18 cellular contexts compared by ENCODE assay signal in the genomic region with DNA sequence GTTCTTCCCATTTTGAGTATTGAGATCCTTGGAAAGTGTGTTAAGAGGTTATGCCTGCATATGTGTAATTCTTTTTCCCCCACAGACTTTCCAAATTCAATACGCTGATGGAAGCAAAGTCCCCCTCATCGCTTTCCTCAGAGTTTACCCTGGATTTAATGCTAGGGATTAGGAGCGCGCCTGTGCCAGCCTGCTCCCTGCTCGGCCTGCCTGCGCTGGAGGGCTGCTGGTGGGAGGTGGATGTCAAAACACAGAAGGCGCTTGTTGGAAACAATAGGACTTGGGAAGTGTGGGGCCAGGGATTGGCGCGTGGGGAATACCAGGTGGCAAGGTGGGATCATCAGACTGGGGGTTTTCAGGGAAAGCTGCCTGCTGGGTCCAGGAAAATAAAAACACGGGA. TPM values are rescaled to one million over a fixed set of nuclear protein-coding genes. Genes with fewer than 3 reads are reported as not detected.
A peak's percentile ranks its signal among the peaks of the same experiment; 100 is the strongest.
DNase-seq lines count a peak whose midpoint lies in the region; ATAC-seq and TF ChIP-seq lines count a peak whose summit lies in the region.
"Had no signal": no experiment of that assay in that cellular context is flagged by ENCODE, and none has a peak within 500 bp of the region (broad histone marks: within the 10 kb centered on the region; RNA-seq: fewer than 3 reads in every experiment).

No MANE protein-coding gene starts in this region.

- TF ChIP-seq CTCF in neural progenitor cell (IDR thresholded peaks at IDR 0.05) (no peak), omental fat pad (IDR thresholded peaks at IDR 0.05) (no peak)

- H3K27ac ChIP-seq in SJCRH30 (no peak overlapping the region), neural progenitor cell (no peak overlapping the region)
- H3K27ac ChIP-seq: BLaER1, GM23248, HL-60 had no signal

- no peak for ATAC-seq in omental fat pad (ENCODE audit: low FRiP score)

- no peak overlapping the region for H3K4me3 Mint-ChIP-seq in neural progenitor cell
- H3K4me3 Mint-ChIP-seq: CD4-positive, alpha-beta memory T cell had no signal

- H3K27me3 Mint-ChIP-seq in neural progenitor cell (ENCODE audit: insufficient read depth, low read depth), result peaks cover 12% of the 10 kb centered on the region

- peaks cover 35% of the 10 kb centered on the region for H3K27me3 ChIP-seq in H7 (ENCODE audit: control insufficient read depth, insufficient read depth, low read length)
- H3K27me3 ChIP-seq in SJCRH30, result no peaks in the 10 kb centered on the region
- H3K27me3 ChIP-seq in neural progenitor cell, result peaks cover 87% of the 10 kb centered on the region
- H3K27me3 ChIP-seq: BLaER1 had no signal

- H2AFZ ChIP-seq in neural progenitor cell (replicated peaks), result no peak overlapping the region
- H2AFZ ChIP-seq: GM23248 had no signal

- peaks cover 3% of the 10 kb centered on the region for H3K36me3 Mint-ChIP-seq in neural progenitor cell
- H3K36me3 Mint-ChIP-seq: CD14-positive monocyte; CD4-positive, alpha-beta memory T cell had no signal

- H3K36me3 ChIP-seq in H7 (replicated peaks; ENCODE audit: control insufficient read depth, insufficient read depth, low read length) (no peaks in the 10 kb centered on the region), SJCRH30 (no peaks in the 10 kb centered on the region), neural progenitor cell (no peaks in the 10 kb centered on the region)
- H3K36me3 ChIP-seq: BLaER1 had no signal

- no peaks in the 10 kb centered on the region for H3K79me2 ChIP-seq in neural progenitor cell (ENCODE audit: low read depth)

- peaks cover 22% of the 10 kb centered on the region for H3K4me1 Mint-ChIP-seq in neural progenitor cell
- H3K4me1 Mint-ChIP-seq: CD14-positive monocyte had no signal

- H3K4me1 ChIP-seq in SJCRH30, result no peaks in the 10 kb centered on the region; the same call in 1 of the 2 replicates
- H3K4me1 ChIP-seq in neural progenitor cell, result peaks cover 37% of the 10 kb centered on the region
- H3K4me1 ChIP-seq: BLaER1 had no signal

- H3K9me3 ChIP-seq in SJCRH30 (replicated peaks), result no peaks in the 10 kb centered on the region
- H3K9me3 ChIP-seq in neural progenitor cell (ENCODE audit: low read depth), result no peaks in the 10 kb centered on the region

- H3K9me3 Mint-ChIP-seq in neural progenitor cell, result peaks cover 13% of the 10 kb centered on the region

- no peaks in the 10 kb centered on the region for H4K20me1 ChIP-seq in neural progenitor cell (ENCODE audit: low read depth)
- H4K20me1 ChIP-seq: BLaER1 had no signal

- H3K4me3 ChIP-seq in H7 (ENCODE audit: insufficient read depth, low read depth, low read length) (no peak overlapping the region), SJCRH30 (no peak overlapping the region), neural progenitor cell (no peak overlapping the region)
- H3K4me3 ChIP-seq: BLaER1, GM23248 had no signal

- peak overlapping the region; percentile 54 for H3K4me2 ChIP-seq in neural progenitor cell
- H3K4me2 ChIP-seq: BLaER1 had no signal

- H3F3A ChIP-seq in neural progenitor cell (ENCODE audit: low read depth), result peaks cover 30% of the 10 kb centered on the region

- DNase-seq in NCI-H2171 treated with DMSO at 0.1 percent for 48 hours (lab: John Stamatoyannopoulos, UW) (peak; percentile 6), NCI-H2171 (lab: John Stamatoyannopoulos, UW) (no peak), H7 (peak; percentile 70), SJCRH30 (peak; percentile 72 to 77), neural progenitor cell (ENCODE audit: low spot score) (peak; percentile 71), omental fat pad (ENCODE audit: low spot score) (no peak), COR-L47 (lab: John Stamatoyannopoulos, UW) (no peak)
- no peak for DNase-seq in activated CD4-positive, CD25-positive, alpha-beta regulatory T cell treated with anti-CD3 and anti-CD28 coated beads, Interleukin-2, amount 50 U/mL, for 72 hours
- DNase-seq: 8988T; Calu3; CD4-positive, alpha-beta memory T cell; DMS 273 treated with DMSO at 0.1 percent for 48 hours; DMS53; GM23248; HCEC 1CT had no signal

- H3K9ac ChIP-seq in neural progenitor cell, result no peak overlapping the region
- H3K9ac ChIP-seq: BLaER1, GM23248 had no signal

- H3K27ac Mint-ChIP-seq in neural progenitor cell, result no peak overlapping the region
- H3K27ac Mint-ChIP-seq: CD14-positive monocyte; CD4-positive, alpha-beta memory T cell had no signal

RNA-seq across cellular contexts. Expression of a gene that starts 39.8 kb away (rescaled TPM):
- total RNA-seq in H7 (2014; rRNA removed; shearing (Covaris generic)), result 14.0 and 18.3 TPM in 2 replicates
- total RNA-seq in SJCRH30 (2014; rRNA removed; shearing (Covaris generic)), result 35.2 and 39.2 TPM in 2 replicates
- total RNA-seq in neural progenitor cell (ENCODE audit: low replicate concordance), result 23.0 and 24.5 TPM in 2 replicates
- 10 to 100 TPM in 1 of 4 donors, 1 to 10 TPM in 3; 3.1 to 14.2 (median 7.9) TPM for total RNA-seq in omental fat pad

Comparison
In these comparisons a context has a peak if more than half of its experiments do, and no peak if none do; other contexts are left out.
1. DNase-seq: peak in NCI-H2171 treated with DMSO at 0.1 percent for 48 hours (single experiment), H7 (single experiment), SJCRH30 (2 of 2) and neural progenitor cell (single experiment); none in NCI-H2171 (single experiment), omental fat pad (single experiment), activated CD4-positive, CD25-positive, alpha-beta regulatory T cell treated with anti-CD3 and anti-CD28 coated beads, Interleukin-2, amount 50 U/mL, for 72 hours (single experiment) and COR-L47 (single experiment).